15 cellular contexts compared by ENCODE assay signal in genomic region chr1:8425781-8426161, GRCh38.
DNase-seq lines count a peak whose midpoint lies in the region; ATAC-seq and TF ChIP-seq lines count a peak whose summit lies in the region.
"Had no signal": no experiment of that assay in that cellular context is flagged by ENCODE, and none has a peak within 500 bp of the region (broad histone marks: within the 10 kb centered on the region; RNA-seq: fewer than 3 reads in every experiment).

No MANE protein-coding gene starts in this region.

- no peak for TF ChIP-seq POLR2A in spleen (IDR thresholded peaks at IDR 0.05)

- intact Hi-C loops in activated CD4-positive, alpha-beta memory T cell treated with anti-CD3 and anti-CD28 coated beads for 36 hours (cut with micrococcal nuclease): loop anchor here (2.0 to 10.0 kb wide), 4 partner anchors 17 to 449 kb away; partner anchors contain the start of gene ENO1
- intact Hi-C loops in OCI-LY7 (cut with micrococcal nuclease; ENCODE audit: unreplicated experiment) (loop anchor here (2.0 kb wide), 3 partner anchors 47 to 99 kb away; no protein-coding TSS in a partner anchor), spleen (cut with DNase I; ENCODE audit: low total_unique reads) (loop anchor here (10.0 kb wide), 2 partner anchors 51 to 99 kb away; no protein-coding TSS in a partner anchor)

- H2AFZ ChIP-seq in OCI-LY7 (ENCODE audit: low read length): no peak overlapping the region

- no TSS peak for BruUV-seq in OCI-LY7 (replicated peaks; lab: Mats Ljungman, UMichigan)

- no peaks in the 10 kb centered on the region for H3K27me3 Mint-ChIP-seq in activated CD4-positive, alpha-beta memory T cell treated with anti-CD3 and anti-CD28 coated beads, Interleukin-2, amount 10 ng/mL, durations not matched to agents 7 days and 5 days
- H3K27me3 Mint-ChIP-seq in activated CD4-positive, alpha-beta memory T cell treated with anti-CD3 and anti-CD28 coated beads for 36 hours: no peaks in the 10 kb centered on the region
- peaks cover 10% of the 10 kb centered on the region for H3K27me3 Mint-ChIP-seq in glutamatergic neuron (ENCODE audit: unreplicated experiment)
- no peaks in the 10 kb centered on the region for H3K27me3 Mint-ChIP-seq in activated T-cell treated with anti-CD3 and anti-CD28 coated beads, Interleukin-2, amount 50 U/mL, for 72 hours (ENCODE audit: low read depth)

- H3K36me3 ChIP-seq in OCI-LY7 (ENCODE audit: insufficient read depth, low read length) (peaks cover 26% of the 10 kb centered on the region), spleen (peaks cover 0 to 2% (median 0%) of the 10 kb centered on the region in 6 donors)

- H3K4me3 ChIP-seq in OCI-LY7 (ENCODE audit: low read depth, low read length, poor library complexity, severe bottlenecking) (peak overlapping the region; percentile 87), spleen (no peak overlapping the region)
- H3K4me3 ChIP-seq: SK-N-MC had no signal

- H3K9me3 ChIP-seq in OCI-LY7 (ENCODE audit: low read length) (no peaks in the 10 kb centered on the region), spleen (no peaks in the 10 kb centered on the region)

- WGBS in spleen, 5 donors: 93 to 97% (median 95%) methylated on average over 3 of the region's 3 CpGs

- no peak for ATAC-seq in activated T-cell treated with anti-CD3 and anti-CD28 coated beads, Interleukin-2, amount 50 U/mL, for 72 hours (replicated peaks in 1 of 2)

- H3K27me3 ChIP-seq in spleen (replicated peaks in 1 of 7): no peaks in the 10 kb centered on the region

- no peaks in the 10 kb centered on the region for H3K9me2 ChIP-seq in OCI-LY7 (ENCODE audit: insufficient read depth, low read length)

- peaks cover 74% of the 10 kb centered on the region for H3K79me2 ChIP-seq in OCI-LY7 (ENCODE audit: insufficient read depth, low read depth, low read length)

- DNase-seq in activated CD4-positive, alpha-beta memory T cell treated with anti-CD3 and anti-CD28 coated beads, Interleukin-2, amount 10 ng/mL, durations not matched to agents 7 days and 5 days: no peak
- DNase-seq in activated CD4-positive, alpha-beta memory T cell treated with anti-CD3 and anti-CD28 coated beads for 36 hours: no peak
- DNase-seq in OCI-LY7 (ENCODE audit: low spot score) (no peak), glutamatergic neuron (no peak), spleen (no peak), NCI-H345 treated with DMSO at 0.1 percent for 48 hours (lab: John Stamatoyannopoulos, UW; ENCODE audit: unreplicated experiment) (no peak), caudate nucleus (lab: John Stamatoyannopoulos, UW) (no peak)
- no peak for DNase-seq in activated T-cell treated with anti-CD3 and anti-CD28 coated beads, Interleukin-2, amount 50 U/mL, for 72 hours
- DNase-seq: activated T-cell treated with anti-CD3 and anti-CD28 coated beads, Interleukin-2, amount 50 U/mL, for 1 hour; effector CD8-positive, alpha-beta T cell; foreskin fibroblast; islet precursor cell; NCI-H2171 treated with DMSO at 0.1 percent for 48 hours; substantia nigra had no signal

- peak overlapping the region; percentile 98 for H3K4me2 ChIP-seq in OCI-LY7 (ENCODE audit: low read length)

- H3K27ac ChIP-seq in OCI-LY7 (ENCODE audit: low read depth, low read length, poor library complexity, severe bottlenecking): peak overlapping the region; percentile 99
- peak overlapping the region in 6 of 8 donors; percentile 96 to 99 (median 98) for H3K27ac ChIP-seq in spleen
- no peak overlapping the region for H3K27ac ChIP-seq in caudate nucleus (ENCODE audit: low read depth, low read length)

- TF ChIP-seq CTCF in OCI-LY7 (conservative IDR thresholded peaks at IDR 0.05; ENCODE audit: low read length) (no peak), glutamatergic neuron (IDR thresholded peaks at IDR 0.05; ENCODE audit: partially characterized antibody, unreplicated experiment) (no peak), spleen (IDR thresholded peaks at IDR 0.05 in 8 of 11, conservative IDR thresholded peaks at IDR 0.05 in 3 of 11) (no peak)

- H3K27ac Mint-ChIP-seq in activated CD4-positive, alpha-beta memory T cell treated with anti-CD3 and anti-CD28 coated beads, Interleukin-2, amount 10 ng/mL, durations not matched to agents 7 days and 5 days: peak overlapping the region; percentile 94
- H3K27ac Mint-ChIP-seq in activated CD4-positive, alpha-beta memory T cell treated with anti-CD3 and anti-CD28 coated beads for 36 hours: no peak overlapping the region
- peak overlapping the region; percentile 71 for H3K27ac Mint-ChIP-seq in glutamatergic neuron (ENCODE audit: unreplicated experiment)
- no peak overlapping the region for H3K27ac Mint-ChIP-seq in activated T-cell treated with anti-CD3 and anti-CD28 coated beads, Interleukin-2, amount 50 U/mL, for 72 hours

- H3K4me1 Mint-ChIP-seq in activated CD4-positive, alpha-beta memory T cell treated with anti-CD3 and anti-CD28 coated beads, Interleukin-2, amount 10 ng/mL, durations not matched to agents 7 days and 5 days: peaks cover 57% of the 10 kb centered on the region
- H3K4me1 Mint-ChIP-seq in activated CD4-positive, alpha-beta memory T cell treated with anti-CD3 and anti-CD28 coated beads for 36 hours (ENCODE audit: low read depth): peaks cover 55% of the 10 kb centered on the region
- peaks cover 38% of the 10 kb centered on the region for H3K4me1 Mint-ChIP-seq in glutamatergic neuron (ENCODE audit: low read depth, unreplicated experiment)
- peaks cover 64% of the 10 kb centered on the region for H3K4me1 Mint-ChIP-seq in activated T-cell treated with anti-CD3 and anti-CD28 coated beads, Interleukin-2, amount 50 U/mL, for 72 hours (ENCODE audit: low read depth)

- peaks cover 66% of the 10 kb centered on the region for H3K4me1 ChIP-seq in OCI-LY7 (ENCODE audit: insufficient read depth, low read length, poor library complexity, severe bottlenecking)
- H3K4me1 ChIP-seq in spleen: peaks cover 60 to 91% (median 84%) of the 10 kb centered on the region in 6 donors

- H3K4me3 Mint-ChIP-seq in activated CD4-positive, alpha-beta memory T cell treated with anti-CD3 and anti-CD28 coated beads, Interleukin-2, amount 10 ng/mL, durations not matched to agents 7 days and 5 days: peak overlapping the region; percentile 7
- H3K4me3 Mint-ChIP-seq in activated CD4-positive, alpha-beta memory T cell treated with anti-CD3 and anti-CD28 coated beads for 36 hours: no peak overlapping the region
- peak overlapping the region; percentile 37 for H3K4me3 Mint-ChIP-seq in glutamatergic neuron (ENCODE audit: unreplicated experiment)
- no peak overlapping the region for H3K4me3 Mint-ChIP-seq in activated T-cell treated with anti-CD3 and anti-CD28 coated beads, Interleukin-2, amount 50 U/mL, for 72 hours

- POLR2A ChIA-PET in activated CD4-positive, alpha-beta memory T cell treated with anti-CD3 and anti-CD28 coated beads, Interleukin-2, amount 10 ng/mL, durations not matched to agents 7 days and 5 days (lab: Charles Lee): interaction anchor here (1.4 kb wide), 1 partner anchor 392 kb away, joined by 3 read pairs; the partner anchor contains the start of gene RERE
- POLR2A ChIA-PET in activated CD4-positive, alpha-beta memory T cell treated with anti-CD3 and anti-CD28 coated beads for 36 hours (lab: Charles Lee): no interaction called here
- POLR2A ChIA-PET in OCI-LY7 (lab: Charles Lee): interaction anchor here (0.7 kb wide), 2 partner anchors 23 to 107 kb away, joined by 3 to 5 read pairs; no protein-coding TSS in a partner anchor

- H3K36me3 Mint-ChIP-seq in activated CD4-positive, alpha-beta memory T cell treated with anti-CD3 and anti-CD28 coated beads, Interleukin-2, amount 10 ng/mL, durations not matched to agents 7 days and 5 days (ENCODE audit: low read depth): peaks cover 14% of the 10 kb centered on the region
- no peaks in the 10 kb centered on the region for H3K36me3 Mint-ChIP-seq in activated CD4-positive, alpha-beta memory T cell treated with anti-CD3 and anti-CD28 coated beads for 36 hours
- no peaks in the 10 kb centered on the region for H3K36me3 Mint-ChIP-seq in glutamatergic neuron (ENCODE audit: unreplicated experiment)
- peaks cover 0 to 9% of the 10 kb centered on the region in 2 donors for H3K36me3 Mint-ChIP-seq in activated T-cell treated with anti-CD3 and anti-CD28 coated beads, Interleukin-2, amount 50 U/mL, for 72 hours (ENCODE audit: insufficient read depth in 2 of 2)

- no peaks in the 10 kb centered on the region for H3K9me3 Mint-ChIP-seq in activated CD4-positive, alpha-beta memory T cell treated with anti-CD3 and anti-CD28 coated beads, Interleukin-2, amount 10 ng/mL, durations not matched to agents 7 days and 5 days
- no peaks in the 10 kb centered on the region for H3K9me3 Mint-ChIP-seq in activated CD4-positive, alpha-beta memory T cell treated with anti-CD3 and anti-CD28 coated beads for 36 hours
- peaks cover 17% of the 10 kb centered on the region for H3K9me3 Mint-ChIP-seq in glutamatergic neuron (ENCODE audit: unreplicated experiment)
- H3K9me3 Mint-ChIP-seq in activated T-cell treated with anti-CD3 and anti-CD28 coated beads, Interleukin-2, amount 50 U/mL, for 72 hours: no peaks in the 10 kb centered on the region

- 0 out of 2 replicates have a peak, but pooled peaks cover 7% of the 10 kb centered on the region for H4K20me1 ChIP-seq in OCI-LY7 (ENCODE audit: insufficient read depth, low read length)

- CTCF ChIA-PET in activated CD4-positive, alpha-beta memory T cell treated with anti-CD3 and anti-CD28 coated beads, Interleukin-2, amount 10 ng/mL, durations not matched to agents 7 days and 5 days (lab: Charles Lee): no interaction called here
- CTCF ChIA-PET in activated CD4-positive, alpha-beta memory T cell treated with anti-CD3 and anti-CD28 coated beads for 36 hours (lab: Charles Lee): no interaction called here
- CTCF ChIA-PET in OCI-LY7 (lab: Charles Lee; ENCODE audit: unreplicated experiment): no interaction called here

Comparison
In these comparisons a context has a peak if more than half of its experiments do, and no peak if none do; other contexts are left out.
1. H3K27ac Mint-ChIP-seq: peak in activated CD4-positive, alpha-beta memory T cell treated with anti-CD3 and anti-CD28 coated beads, Interleukin-2, amount 10 ng/mL, durations not matched to agents 7 days and 5 days (single experiment) and glutamatergic neuron (single experiment); none in activated CD4-positive, alpha-beta memory T cell treated with anti-CD3 and anti-CD28 coated beads for 36 hours (single experiment) and activated T-cell treated with anti-CD3 and anti-CD28 coated beads, Interleukin-2, amount 50 U/mL, for 72 hours (single experiment).
2. H3K4me3 Mint-ChIP-seq: peak in activated CD4-positive, alpha-beta memory T cell treated with anti-CD3 and anti-CD28 coated beads, Interleukin-2, amount 10 ng/mL, durations not matched to agents 7 days and 5 days (single experiment) and glutamatergic neuron (single experiment); none in activated CD4-positive, alpha-beta memory T cell treated with anti-CD3 and anti-CD28 coated beads for 36 hours (single experiment) and activated T-cell treated with anti-CD3 and anti-CD28 coated beads, Interleukin-2, amount 50 U/mL, for 72 hours (0 of 2).